ENCODE assay signal across 9 cellular contexts in genomic region chr10:3091346-3091787, GRCh38. TPM values are rescaled to one million over a fixed set of nuclear protein-coding genes. Genes with fewer than 3 reads are reported as not detected.
A peak's percentile ranks its signal among the peaks of the same experiment; 100 is the strongest.
DNase-seq lines count a peak whose midpoint lies in the region; ATAC-seq, FAIRE-seq and TF ChIP-seq lines count a peak whose summit lies in the region.
"Had no signal": no experiment of that assay in that cellular context is flagged by ENCODE, and none has a peak within 500 bp of the region (broad histone marks: within the 10 kb centered on the region; RNA-seq: fewer than 3 reads in every experiment).

No MANE protein-coding gene starts in this region.

- DNase-seq in AG20443 (ENCODE audit: low spot score), result peak; percentile 38
- DNase-seq in IMR-90, result peak; percentile 94
- DNase-seq in K562 (ENCODE audit: extremely low read depth in 1 of 4, low spot score in 3 of 4), result no peak
- peak; percentile 64 for DNase-seq in mesenchymal stem cell
- no peak for DNase-seq in NCI-H82 (lab: John Stamatoyannopoulos, UW)
- no peak for DNase-seq in spleen
- DNase-seq: NCI-H1105 had no signal

- H3K56ac ChIP-seq in IMR-90 (ENCODE audit: extremely low read depth, insufficient read depth, low read length), result peak overlapping the region; percentile 5; the same call in 1 of the 2 replicates

- H2BK120ac ChIP-seq in IMR-90 (ENCODE audit: low read depth, low read length) (peak overlapping the region; percentile 84), mesenchymal stem cell (ENCODE audit: low read depth, low read length) (no peak overlapping the region)

- dilution Hi-C loops in IMR-90 (cut with HindIII; ENCODE audit: low sequenced_read_pairs, unreplicated experiment), result no loop called here

- no peak overlapping the region for H2BK12ac ChIP-seq in mesenchymal stem cell (ENCODE audit: low read length in 2 of 2)

- in situ Hi-C loops in IMR-90 (cut with MboI; ENCODE audit: low sequenced_read_pairs), result no loop called here
- in situ Hi-C loops in K562 (cut with MboI), result no loop called here

- CTCF ChIA-PET in IMR-90 (lab: Yijun Ruan, JAX), result interaction anchor here (0.9 to 1.1 kb wide), 3 partner anchors 45 to 114 kb away, joined by 3 to 5 read pairs (median 4); no protein-coding TSS in a partner anchor
- CTCF ChIA-PET in K562 (lab: Yijun Ruan, JAX; ENCODE audit: low intra/inter-chr PET ratio), result interaction anchor here (0.7 kb wide), 1 partner anchor 10 kb away, joined by 3 read pairs; no protein-coding TSS in a partner anchor

- H4K8ac ChIP-seq in IMR-90 (ENCODE audit: low read depth in 2 of 2, low read length in 2 of 2), result peak overlapping the region; percentile 63; a peak in 3 of 4 replicates
- peak overlapping the region; percentile 13 for H4K8ac ChIP-seq in mesenchymal stem cell (ENCODE audit: low read length)

- no peak for TF ChIP-seq EP300 in K562 (IDR thresholded peaks at IDR 0.05; ENCODE audit: low read length)

- H3K4ac ChIP-seq in IMR-90 (ENCODE audit: low read depth, low read length) (peak overlapping the region; percentile 85), mesenchymal stem cell (ENCODE audit: low read depth in 1 of 2, low read length in 2 of 2) (no peak overlapping the region)

- intact Hi-C loops in IMR-90 (cut with micrococcal nuclease), result no loop called here
- intact Hi-C loops in K562 (cut with micrococcal nuclease), result no loop called here
- intact Hi-C loops in spleen (cut with DNase I; ENCODE audit: low total_unique reads), result no loop called here

- H3K14ac ChIP-seq in IMR-90 (replicated peaks; ENCODE audit: low read depth, low read length) (peak overlapping the region; percentile 77), mesenchymal stem cell (ENCODE audit: low read length in 2 of 2) (no peak overlapping the region)

- H3K4me3 ChIP-seq in IMR-90 (ENCODE audit: insufficient read depth, low read depth, low read length), result no peak overlapping the region
- H3K4me3 ChIP-seq in K562, result no peak overlapping the region
- peak overlapping the region in 1 of 2 experiments; percentile 15 for H3K4me3 ChIP-seq in mesenchymal stem cell (ENCODE audit: insufficient read depth in 1 of 2, low read depth in 1 of 2, low read length in 2 of 2)
- H3K4me3 ChIP-seq in spleen, result no peak overlapping the region

- no peak for FAIRE-seq in K562 (lab: Jason Lieb, UNC)

- H3K79me2 ChIP-seq in K562 (ENCODE audit: control insufficient read depth, insufficient read depth, low read length), result peaks cover 84% of the 10 kb centered on the region

- H4K5ac ChIP-seq in IMR-90 (ENCODE audit: low read depth, low read length), result peak overlapping the region; percentile 44; the same call in 1 of the 2 replicates

- POLR2A ChIA-PET in IMR-90 (lab: Charles Lee; ENCODE audit: unreplicated experiment), result no interaction called here
- POLR2A ChIA-PET in K562 (lab: Yijun Ruan, JAX), result interaction anchor here (0.9 to 2.5 kb wide), 2 partner anchors 13 to 16 kb away, joined by 3 to 9 read pairs; no protein-coding TSS in a partner anchor

- H3K79me1 ChIP-seq in IMR-90 (ENCODE audit: low read depth in 1 of 2, low read length in 2 of 2) (peaks cover 18 to 72% of the 10 kb centered on the region in 2 experiments), mesenchymal stem cell (replicated peaks; ENCODE audit: low read length, poor library complexity, severe bottlenecking) (peaks cover 10% of the 10 kb centered on the region)

- H2AK9ac ChIP-seq in IMR-90 (replicated peaks; ENCODE audit: low read depth, low read length, poor library complexity), result no peak overlapping the region

- ATAC-seq in IMR-90 (ENCODE audit: low read depth) (peak; percentile 43), K562 (no peak), GM18867 (IDR thresholded peaks at IDR 0.05; ENCODE audit: unreplicated experiment) (no peak), GM18868 (IDR thresholded peaks at IDR 0.05; ENCODE audit: unreplicated experiment) (no peak)

- peak overlapping the region; percentile 87 for H2AK5ac ChIP-seq in IMR-90 (ENCODE audit: low read depth, low read length)
- H2AK5ac ChIP-seq in mesenchymal stem cell (ENCODE audit: low read length, severe bottlenecking), result peak overlapping the region; percentile 83

- H3K9me3 ChIP-seq in IMR-90 (ENCODE audit: control insufficient read depth, insufficient read depth, low read length), result no peaks in the 10 kb centered on the region
- 0 out of 2 replicates have a peak, but pooled peaks cover 3% of the 10 kb centered on the region for H3K9me3 ChIP-seq in K562 (replicated peaks; ENCODE audit: control insufficient read depth, insufficient read depth, low read depth, low read length)
- H3K9me3 ChIP-seq in mesenchymal stem cell (ENCODE audit: control insufficient read depth, low read length), result no peaks in the 10 kb centered on the region
- H3K9me3 ChIP-seq in spleen, result no peaks in the 10 kb centered on the region

- BruUV-seq in IMR-90 (replicated peaks; lab: Mats Ljungman, UMichigan) (no TSS peak), K562 (replicated peaks; lab: Mats Ljungman, UMichigan) (no TSS peak)

- no CpG with 5 or more reads among the region's 12 CpGs for WGBS in IMR-90 (ENCODE audit: extremely low coverage in 2 of 2, insufficient read length in 1 of 2), 2 experiments
- WGBS in K562 (ENCODE audit: insufficient coverage, low coverage, missing lambda C conversion rate), result 78% methylated on average over 12 of the region's 12 CpGs
- 68% methylated on average over 10 of the region's 12 CpGs for WGBS in mesenchymal stem cell
- WGBS in spleen, 5 donors, result 48 to 74% (median 55%) methylated on average over 12 of the region's 12 CpGs

- H3K23ac ChIP-seq in IMR-90 (ENCODE audit: low read depth, low read length) (peak overlapping the region; percentile 78), mesenchymal stem cell (ENCODE audit: low read length in 2 of 2) (no peak overlapping the region)

- H3K9me1 ChIP-seq in IMR-90 (ENCODE audit: insufficient read depth, low read length), result peaks cover 33% of the 10 kb centered on the region
- H3K9me1 ChIP-seq in K562 (ENCODE audit: control insufficient read depth, insufficient read depth, low read length), result peaks cover 1% of the 10 kb centered on the region

- TF ChIP-seq POLR2A in IMR-90 (IDR thresholded peaks at IDR 0.05; ENCODE audit: low read depth, low read length) (no peak), K562 (conservative IDR thresholded peaks at IDR 0.05) (no peak), spleen (IDR thresholded peaks at IDR 0.05) (no peak)

- H3K27me3 ChIP-seq in IMR-90 (ENCODE audit: control insufficient read depth, insufficient read depth, low read length) (no peaks in the 10 kb centered on the region), K562 (ENCODE audit: control insufficient read depth in 2 of 2, insufficient read depth in 2 of 2, low read length in 2 of 2) (no peaks in the 10 kb centered on the region), mesenchymal stem cell (ENCODE audit: control insufficient read depth in 1 of 2, insufficient read depth in 1 of 2, low read length in 2 of 2) (no peaks in the 10 kb centered on the region), spleen (replicated peaks in 1 of 7) (no peaks in the 10 kb centered on the region)

- peak overlapping the region; percentile 16; the same call in 1 of the 3 replicates for H2BK15ac ChIP-seq in IMR-90 (ENCODE audit: low read depth, low read length)
- no peak overlapping the region for H2BK15ac ChIP-seq in mesenchymal stem cell (ENCODE audit: low read depth, poor library complexity, severe bottlenecking)

- peak overlapping the region; percentile 73 for H2BK20ac ChIP-seq in IMR-90 (ENCODE audit: low read depth, low read length)

- H3K4me2 ChIP-seq in IMR-90 (ENCODE audit: low read depth, low read length) (peak overlapping the region; percentile 74), K562 (ENCODE audit: insufficient read depth, low read length) (no peak overlapping the region), mesenchymal stem cell (ENCODE audit: low read length, poor library complexity, severe bottlenecking) (peak overlapping the region; percentile 38)

- H2AFZ ChIP-seq in IMR-90 (replicated peaks; ENCODE audit: low read length, poor library complexity) (no peak overlapping the region), K562 (ENCODE audit: low read depth, low read length) (no peak overlapping the region), mesenchymal stem cell (ENCODE audit: low read depth, low read length) (no peak overlapping the region)

- peaks cover 46% of the 10 kb centered on the region for H4K20me1 ChIP-seq in IMR-90 (ENCODE audit: insufficient read depth, low read length)
- no peaks in the 10 kb centered on the region for H4K20me1 ChIP-seq in K562 (replicated peaks; ENCODE audit: control insufficient read depth, insufficient read depth, low read length)

- H2BK5ac ChIP-seq in IMR-90 (ENCODE audit: low read depth, low read length, poor library complexity, severe bottlenecking) (peak overlapping the region; percentile 89), mesenchymal stem cell (ENCODE audit: low read depth, low read length, poor library complexity, severe bottlenecking) (no peak overlapping the region)

- TF ChIP-seq CTCF in IMR-90 (conservative IDR thresholded peaks at IDR 0.05; ENCODE audit: low read depth, low read length), result no peak
- no peak for TF ChIP-seq CTCF in K562 (IDR thresholded peaks at IDR 0.05 in 2 of 3, conservative IDR thresholded peaks at IDR 0.05 in 1 of 3; ENCODE audit: insufficient read depth in 2 of 3, low read depth in 1 of 3, low read length in 3 of 3)
- no peak for TF ChIP-seq CTCF in spleen (IDR thresholded peaks at IDR 0.05 in 8 of 11, conservative IDR thresholded peaks at IDR 0.05 in 3 of 11)

- H3K36me3 ChIP-seq in IMR-90 (ENCODE audit: control insufficient read depth, insufficient read depth, low read length) (peaks cover 22% of the 10 kb centered on the region), K562 (ENCODE audit: control insufficient read depth, insufficient read depth, low read length) (peaks cover 62% of the 10 kb centered on the region), mesenchymal stem cell (ENCODE audit: control insufficient read depth in 1 of 2, insufficient read depth in 2 of 2, low read depth in 1 of 2, low read length in 2 of 2) (peaks cover 3 to 11% of the 10 kb centered on the region in 2 experiments), spleen (peaks cover 0 to 17% (median 0%) of the 10 kb centered on the region in 6 donors)

- H3K4me1 ChIP-seq in IMR-90 (ENCODE audit: control insufficient read depth, insufficient read depth, low read length), result peaks cover 38% of the 10 kb centered on the region
- H3K4me1 ChIP-seq in K562 (replicated peaks in 1 of 2; ENCODE audit: control insufficient read depth in 2 of 2, insufficient read depth in 2 of 2, low read length in 2 of 2), result peaks cover 30 to 32% of the 10 kb centered on the region in 2 experiments
- H3K4me1 ChIP-seq in mesenchymal stem cell (ENCODE audit: control insufficient read depth, insufficient read depth, low read depth, low read length), result peaks cover 43% of the 10 kb centered on the region
- H3K4me1 ChIP-seq in spleen, result peaks cover 0 to 43% (median 17%) of the 10 kb centered on the region in 6 donors

- H3K18ac ChIP-seq in IMR-90 (ENCODE audit: low read depth, low read length), result peak overlapping the region; percentile 73; the same call in 1 of the 2 replicates
- H3K18ac ChIP-seq in mesenchymal stem cell (ENCODE audit: low read depth in 1 of 2, low read length in 2 of 2), result no peak overlapping the region

- H3K9ac ChIP-seq in IMR-90 (ENCODE audit: low read depth, low read length) (peak overlapping the region; percentile 43; the same call in 1 of the 2 replicates), K562 (ENCODE audit: insufficient read depth in 1 of 2, low read depth in 2 of 2, low read length in 2 of 2) (no peak overlapping the region), mesenchymal stem cell (ENCODE audit: low read length) (peak overlapping the region; percentile 37)

- TF ChIP-seq RAD21 in IMR-90 (IDR thresholded peaks at IDR 0.05; ENCODE audit: low read length) (no peak; the same call in 1 of the 2 replicates), K562 (CRISPR knock-in tag; conservative IDR thresholded peaks at IDR 0.05 in 1 of 2, IDR thresholded peaks at IDR 0.05 in 1 of 2) (no peak)

- H3K27ac ChIP-seq in IMR-90 (ENCODE audit: insufficient read depth, low read length) (peak overlapping the region; percentile 81), K562 (ENCODE audit: extremely low read depth, low read depth, low read length) (no peak overlapping the region), mesenchymal stem cell (ENCODE audit: low read length, poor library complexity, severe bottlenecking) (peak overlapping the region; percentile 93), spleen (no peak overlapping the region)

- H4K91ac ChIP-seq in IMR-90 (ENCODE audit: insufficient read depth, low read depth, low read length) (peak overlapping the region; percentile 35), mesenchymal stem cell (ENCODE audit: low read length) (no peak overlapping the region)

RNA-seq across cellular contexts. Expression of gene PFKP, which starts 24.0 kb away (rescaled TPM):
- total RNA-seq in IMR-90 (2012; rRNA removed) (281 and 294 TPM in 2 replicates), K562 (2014; rRNA removed) (91.6 and 109 TPM in 2 replicates), K562 (2014; rRNA removed; fragmentation: Illumina TruSeq; extraction: Trizol) (83.2 and 89.5 TPM in 2 replicates), K562 (2015; rRNA removed; fragmentation: Illumina TruSeq; extraction: Trizol) (62.1 and 65.2 TPM in 2 replicates), K562 (2021) (108 and 116 TPM in 2 replicates), spleen (10 to 100 TPM; 19.5 to 60.9 (median 28.8) TPM)
- polyA plus RNA-seq in IMR-90 (2012; rRNA removed) (223 and 249 TPM in 2 replicates), K562 (2011; rRNA removed) (34.7 and 50.3 TPM in 2 replicates), K562 (2014; fragmentation: Illumina TruSeq; extraction: Trizol) (57.4 and 72.3 TPM in 2 replicates), K562 (2014; fragmentation: Nextera tagmentation; extraction: Ambion mirVana) (10 to 100 TPM; 23.5 to 30.3 TPM), K562 (2014; rRNA removed) (65.2 and 71.1 TPM in 2 replicates), spleen (10 to 100 TPM; 19.0 to 44.6 (median 21.3) TPM)
- polyA plus RNA-seq in IMR-90 (2012; cell fraction: cytosol; rRNA removed), result 173 and 244 TPM in 2 replicates
- 276 and 335 TPM in 2 replicates for polyA plus RNA-seq in IMR-90 (2012; cell fraction: nucleus; rRNA removed; ENCODE audit: low replicate concordance)
- total RNA-seq in K562 (2011; cell fraction: chromatin; rRNA removed; ENCODE audit: low replicate concordance), result 153 and 281 TPM in 2 replicates
- 147 and 149 TPM in 2 replicates for total RNA-seq in K562 (2011; cell fraction: nucleolus; rRNA removed)
- total RNA-seq in K562 (2011; cell fraction: nucleoplasm; rRNA removed), result 120 and 125 TPM in 2 replicates
- 29.5 and 50.9 TPM in 2 replicates for polyA plus RNA-seq in K562 (2011; cell fraction: cytosol; rRNA removed)
- 96.2 and 154 TPM in 2 replicates for polyA plus RNA-seq in K562 (2011; cell fraction: nucleus; rRNA removed)
- polyA plus RNA-seq in K562 (2012), result 94.4 and 95.0 TPM in 2 replicates
- polyA minus RNA-seq in K562 (2011; rRNA and poly(A)+ RNA removed), result 32.8 and 39.3 TPM in 2 replicates
- 52.9 and 65.4 TPM in 2 replicates for polyA minus RNA-seq in K562 (2011; cell fraction: cytosol; rRNA and poly(A)+ RNA removed)
- 61.7 and 66.5 TPM in 2 replicates for polyA minus RNA-seq in K562 (2011; cell fraction: nucleus; rRNA and poly(A)+ RNA removed)
- 57.2 TPM for polyA plus RNA-seq in mesenchymal stem cell (2013, experiment 1 of 2)
- polyA plus RNA-seq in mesenchymal stem cell (2013, experiment 2 of 2), result 54.3 TPM

Comparison
In these comparisons a context has a peak if more than half of its experiments do, and no peak if none do; other contexts are left out.
1. DNase-seq: peak in AG20443 (single experiment), IMR-90 (single experiment) and mesenchymal stem cell (single experiment); none in K562 (0 of 4), NCI-H82 (single experiment) and spleen (single experiment).
2. H3K27ac ChIP-seq: peak in IMR-90 (single experiment) and mesenchymal stem cell (single experiment); none in K562 (single experiment) and spleen (0 of 8).
3. H3K9ac ChIP-seq: peak in IMR-90 (single experiment) and mesenchymal stem cell (single experiment); none in K562 (0 of 2).